8 cellular contexts compared by ENCODE assay signal in the genomic region with DNA sequence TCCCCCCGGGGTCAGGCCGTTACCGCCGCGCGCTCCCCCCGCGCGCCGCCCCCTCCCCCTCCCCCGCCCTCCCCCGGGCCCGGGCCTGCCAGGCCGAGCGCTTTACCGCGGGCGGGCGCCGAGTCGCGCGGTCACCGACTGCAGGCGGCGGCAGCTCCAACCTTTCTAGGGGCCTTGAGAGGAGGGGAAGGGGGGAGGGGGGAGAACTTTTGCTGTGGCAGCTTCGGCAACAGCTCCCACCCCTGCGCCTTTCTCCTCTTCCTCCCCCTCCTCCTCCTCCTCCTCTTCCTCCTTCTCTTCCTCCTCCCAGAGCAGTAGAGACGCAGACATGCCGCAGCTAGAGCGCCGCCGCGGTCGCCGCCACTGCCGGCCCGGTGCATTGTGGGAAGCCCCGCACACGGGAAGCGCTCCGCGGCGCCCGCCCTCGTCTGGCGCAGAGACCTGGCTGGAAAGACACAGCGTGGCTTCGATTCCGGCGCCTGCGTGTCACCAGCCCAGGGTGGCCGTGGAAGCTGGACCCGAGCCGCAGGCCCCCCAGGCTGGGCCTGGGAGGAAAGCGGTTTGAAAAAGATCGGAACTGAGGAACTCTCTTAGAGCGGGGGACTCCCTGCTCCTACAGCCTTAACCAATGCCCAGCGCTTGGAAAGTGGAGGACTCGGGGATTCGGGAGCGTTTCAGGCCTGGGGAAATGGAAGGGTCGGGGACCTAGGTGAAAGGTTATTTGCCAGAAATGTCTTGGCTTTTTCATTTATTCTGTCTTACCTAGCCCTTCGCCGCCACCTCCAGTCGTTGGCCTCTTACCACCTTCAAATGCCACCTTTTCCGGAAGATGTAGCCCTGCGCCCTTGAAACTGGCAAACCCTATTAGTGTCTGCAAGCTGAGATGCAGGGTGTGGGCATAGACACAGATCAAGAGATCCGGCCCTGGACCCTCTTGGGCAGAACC. TPM values are rescaled to one million over a fixed set of nuclear protein-coding genes. Genes with fewer than 3 reads are reported as not detected.
A peak's percentile ranks its signal among the peaks of the same experiment; 100 is the strongest.
DNase-seq lines count a peak whose midpoint lies in the region; ATAC-seq and TF ChIP-seq lines count a peak whose summit lies in the region.

ZNF148 (minus strand) TSS at position 330 of the 946 bp plus-strand sequence. CDS start 61,685 bp downstream, outside the sequence.

- peaks cover 7% of the 10 kb centered on the region for H3K9me1 ChIP-seq in IMR-90 (ENCODE audit: insufficient read depth, low read length)

- TF ChIP-seq CTCF in Calu3 (IDR thresholded peaks at IDR 0.05; ENCODE audit: unreplicated experiment) (no peak), IMR-90 (conservative IDR thresholded peaks at IDR 0.05; ENCODE audit: low read depth, low read length) (0 out of 2 replicates have a peak, but pooled peaks have one; percentile 11), mucosa of descending colon (IDR thresholded peaks at IDR 0.05) (no peak)

- peak within 1 kb of the TSS; percentile 95 for H3K23ac ChIP-seq in IMR-90 (ENCODE audit: low read depth, low read length)

- DNase-seq in Calu3 (peak; percentile 95), IMR-90 (peak; percentile 84), OCI-M2 (lab: John Stamatoyannopoulos, UW; ENCODE audit: unreplicated experiment) (peak; percentile 8), activated T-cell treated with anti-CD3 and anti-CD28 coated beads for 4 hours (peak; percentile 83), epithelial cell of prostate (ENCODE audit: low read depth, low spot score) (peak; percentile 58), mucosa of descending colon (peak; percentile 91 to 95 (median 95))
- DNase-seq in stimulated activated CD8-positive, alpha-beta memory T cell treated with anti-CD3 and anti-CD28 coated beads, Interleukin-4, amount 100 ng/mL, for 1 hour (ENCODE audit: low read depth in 2 of 2, low spot score in 1 of 2), result peak; percentile 75 to 85

- no peaks in the 10 kb centered on the region for H3K9me3 Mint-ChIP-seq in Calu3 (ENCODE audit: low read depth, unreplicated experiment)

- peak within 1 kb of the TSS; percentile 90 to 98 for H4K8ac ChIP-seq in IMR-90 (ENCODE audit: low read depth in 2 of 2, low read length in 2 of 2)

- H3K27ac ChIP-seq in IMR-90 (ENCODE audit: insufficient read depth, low read length) (peak within 1 kb of the TSS; percentile 99), epithelial cell of prostate (peak within 1 kb of the TSS; percentile 86)

- WGBS in IMR-90 (ENCODE audit: extremely low coverage in 2 of 2, insufficient read length in 1 of 2), 2 experiments, result 0% methylated on average over 14 of the region's 69 CpGs; no CpG with 5 or more reads in 1 of the 2 experiments

- TF ChIP-seq RAD21 in IMR-90 (IDR thresholded peaks at IDR 0.05; ENCODE audit: low read length), result no peak

- in situ Hi-C loops in IMR-90 (cut with MboI; ENCODE audit: low sequenced_read_pairs), result no loop called here

- H3K36me3 ChIP-seq in IMR-90 (ENCODE audit: control insufficient read depth, insufficient read depth, low read length), result no peaks in the 10 kb centered on the region
- H3K36me3 ChIP-seq in mucosa of descending colon (ENCODE audit: low read depth), result no peaks in the 10 kb centered on the region

- peak within 1 kb of the TSS; percentile 59 for H2AK5ac ChIP-seq in IMR-90 (ENCODE audit: low read depth, low read length)

- POLR2A ChIA-PET in IMR-90 (lab: Charles Lee; ENCODE audit: unreplicated experiment), result no interaction called here

- peak within 1 kb of the TSS; percentile 96 for H3K4me2 ChIP-seq in IMR-90 (ENCODE audit: low read depth, low read length)

- H3K9me3 ChIP-seq in IMR-90 (ENCODE audit: control insufficient read depth, insufficient read depth, low read length) (no peaks in the 10 kb centered on the region), mucosa of descending colon (no peaks in the 10 kb centered on the region)

- BruUV-seq in Calu3 (replicated peaks; lab: Mats Ljungman, UMichigan) (TSS peak; percentile 81), IMR-90 (replicated peaks; lab: Mats Ljungman, UMichigan) (no TSS peak)

- H4K5ac ChIP-seq in IMR-90 (ENCODE audit: low read depth, low read length), result peak within 1 kb of the TSS; percentile 86

- H3K27me3 Mint-ChIP-seq in Calu3 (ENCODE audit: unreplicated experiment), result no peaks in the 10 kb centered on the region

- H3K79me1 ChIP-seq in IMR-90 (ENCODE audit: low read depth in 1 of 2, low read length in 2 of 2), result peaks cover 0 to 33% of the 10 kb centered on the region in 2 experiments; a peak in 2 of 4 replicates

- CTCF ChIA-PET in Calu3 (lab: Charles Lee), result interaction anchor here (1.0 kb wide), 1 partner anchor 63 kb away, joined by 4 read pairs; no protein-coding TSS in a partner anchor
- CTCF ChIA-PET in IMR-90 (lab: Yijun Ruan, JAX), result interaction anchor here (0.6 kb wide), 1 partner anchor 1891 kb away, joined by 3 read pairs; no protein-coding TSS in a partner anchor

- peak within 1 kb of the TSS; percentile 81 for H4K91ac ChIP-seq in IMR-90 (ENCODE audit: insufficient read depth, low read depth, low read length)

- peak; percentile 84 for TF ChIP-seq POLR2A in IMR-90 (IDR thresholded peaks at IDR 0.05; ENCODE audit: low read depth, low read length)

- H3K18ac ChIP-seq in IMR-90 (ENCODE audit: low read depth, low read length), result peak within 1 kb of the TSS; percentile 58

- H3K56ac ChIP-seq in IMR-90 (ENCODE audit: extremely low read depth, insufficient read depth, low read length), result peak within 1 kb of the TSS; percentile 97

- peak within 1 kb of the TSS; percentile 93 for H2BK5ac ChIP-seq in IMR-90 (ENCODE audit: low read depth, low read length, poor library complexity, severe bottlenecking)

- H2AK9ac ChIP-seq in IMR-90 (replicated peaks; ENCODE audit: low read depth, low read length, poor library complexity), result peak within 1 kb of the TSS; percentile 95

- intact Hi-C loops in Calu3 (cut with micrococcal nuclease; ENCODE audit: unreplicated experiment), result loop anchor here (5.0 kb wide), 1 partner anchor 143 kb away; no protein-coding TSS in a partner anchor
- intact Hi-C loops in IMR-90 (cut with micrococcal nuclease), result loop anchor here (2.0 kb wide), 2 partner anchors 62 to 320 kb away; partner anchors contain the start of gene HEG1
- intact Hi-C loops in mucosa of descending colon (cut with DNase I, micrococcal nuclease), result no loop called here

- peak within 1 kb of the TSS; percentile 98 for H2AFZ ChIP-seq in IMR-90 (replicated peaks; ENCODE audit: low read length, poor library complexity)

- peak within 1 kb of the TSS; percentile 93 for H3K14ac ChIP-seq in IMR-90 (replicated peaks; ENCODE audit: low read depth, low read length)

- H3K36me3 Mint-ChIP-seq in Calu3 (ENCODE audit: insufficient read depth, unreplicated experiment), result peaks cover 23% of the 10 kb centered on the region

- peak within 1 kb of the TSS; percentile 92 for H3K4ac ChIP-seq in IMR-90 (ENCODE audit: low read depth, low read length)

- peak within 1 kb of the TSS; percentile 98 for H3K9ac ChIP-seq in IMR-90 (ENCODE audit: low read depth, low read length)

- H3K4me1 ChIP-seq in IMR-90 (ENCODE audit: control insufficient read depth, insufficient read depth, low read length), result peaks cover 5% of the 10 kb centered on the region
- peaks cover 9% of the 10 kb centered on the region for H3K4me1 ChIP-seq in mucosa of descending colon (ENCODE audit: low read depth)

- peak within 1 kb of the TSS; percentile 60 for H2BK120ac ChIP-seq in IMR-90 (ENCODE audit: low read depth, low read length)

- H3K4me3 ChIP-seq in IMR-90 (ENCODE audit: insufficient read depth, low read depth, low read length), result peak within 1 kb of the TSS; percentile 98
- peak within 1 kb of the TSS; percentile 55 for H3K4me3 ChIP-seq in mucosa of descending colon

- peak within 1 kb of the TSS; percentile 7; the same call in 1 of the 3 replicates for H2BK15ac ChIP-seq in IMR-90 (ENCODE audit: low read depth, low read length)

- ATAC-seq in GM21515 (IDR thresholded peaks at IDR 0.05; ENCODE audit: unreplicated experiment) (peak; percentile 83), IMR-90 (ENCODE audit: low read depth) (peak; percentile 95), mucosa of descending colon (peak; percentile 99)

- H3K27ac Mint-ChIP-seq in Calu3 (ENCODE audit: unreplicated experiment), result peak within 1 kb of the TSS; percentile 79

- peaks cover 10% of the 10 kb centered on the region; the same call in 1 of the 2 replicates for H4K20me1 ChIP-seq in IMR-90 (ENCODE audit: insufficient read depth, low read length)

- H3K27me3 ChIP-seq in IMR-90 (ENCODE audit: control insufficient read depth, insufficient read depth, low read length), result no peaks in the 10 kb centered on the region

- peak within 1 kb of the TSS; percentile 88 for H3K4me3 Mint-ChIP-seq in Calu3 (ENCODE audit: low read depth, unreplicated experiment)

- H2BK20ac ChIP-seq in IMR-90 (ENCODE audit: low read depth, low read length), result no peak within 1 kb of the TSS

- dilution Hi-C loops in IMR-90 (cut with HindIII; ENCODE audit: low sequenced_read_pairs, unreplicated experiment), result no loop called here

- peaks cover 13% of the 10 kb centered on the region for H3K4me1 Mint-ChIP-seq in Calu3 (ENCODE audit: low read depth, unreplicated experiment)

TF ChIP-seq in IMR-90, 13 proteins besides CTCF, POLR2A, EP300 and RAD21 (continues in another document):
- TF ChIP-seq CEBPB (IDR thresholded peaks at IDR 0.05; ENCODE audit: low read depth, low read length) (no peak), MAFK (IDR thresholded peaks at IDR 0.05; ENCODE audit: low read depth, low read length) (no peak), RFX5 (IDR thresholded peaks at IDR 0.05; ENCODE audit: low read depth, low read length) (no peak), NFE2L2 (IDR thresholded peaks at IDR 0.05; ENCODE audit: low read depth, low read length) (no peak), MXI1 (IDR thresholded peaks at IDR 0.05; ENCODE audit: borderline replicate concordance, low read depth, low read length) (peak; percentile 79; the same call in 1 of the 2 replicates), MAZ (IDR thresholded peaks at IDR 0.05; ENCODE audit: borderline replicate concordance, low read depth, low read length) (0 out of 2 replicates have a peak, but pooled peaks have one; percentile 40), CHD1 (IDR thresholded peaks at IDR 0.05; ENCODE audit: low read depth, low read length) (no peak), USF2 (IDR thresholded peaks at IDR 0.05; ENCODE audit: low read depth, low read length) (no peak), RCOR1 (IDR thresholded peaks at IDR 0.05; ENCODE audit: insufficient replicate concordance, low read length) (no peak)

RNA-seq across cellular contexts. Expression of gene ZNF148, which starts in this region (rescaled TPM):
- total RNA-seq in Calu3 (2022) (55.0 and 60.7 TPM in 2 replicates), IMR-90 (2012; rRNA removed) (57.8 and 65.2 TPM in 2 replicates), mucosa of descending colon (10 to 100 TPM; 39.8 to 79.5 (median 42.6) TPM)
- polyA plus RNA-seq in IMR-90 (2012; rRNA removed), result 8.8 and 9.4 TPM in 2 replicates
- polyA plus RNA-seq in IMR-90 (2012; cell fraction: cytosol; rRNA removed), result 2.6 and 2.7 TPM in 2 replicates
- 2.5 and 15.9 TPM in 2 replicates for polyA plus RNA-seq in IMR-90 (2012; cell fraction: nucleus; rRNA removed; ENCODE audit: low replicate concordance)

Comparison
In these comparisons a context has a peak if more than half of its experiments do, and no peak if none do; other contexts are left out.
1. Peak in every context shown above with its lines: DNase-seq, ATAC-seq, H3K4me3 ChIP-seq and H3K27ac ChIP-seq.
2. DNase-seq: peak in every context shown above with its lines; median percentile 95 in Calu3; 95 in mucosa of descending colon; 84 in IMR-90; 83 in activated T-cell treated with anti-CD3 and anti-CD28 coated beads for 4 hours; 80 in stimulated activated CD8-positive, alpha-beta memory T cell treated with anti-CD3 and anti-CD28 coated beads, Interleukin-4, amount 100 ng/mL, for 1 hour; 58 in epithelial cell of prostate; 8 in OCI-M2.
3. intact Hi-C loops: an anchor here in Calu3 (5.0 kb wide) and IMR-90 (2.0 kb wide); none called in mucosa of descending colon.